In the genomic region with DNA sequence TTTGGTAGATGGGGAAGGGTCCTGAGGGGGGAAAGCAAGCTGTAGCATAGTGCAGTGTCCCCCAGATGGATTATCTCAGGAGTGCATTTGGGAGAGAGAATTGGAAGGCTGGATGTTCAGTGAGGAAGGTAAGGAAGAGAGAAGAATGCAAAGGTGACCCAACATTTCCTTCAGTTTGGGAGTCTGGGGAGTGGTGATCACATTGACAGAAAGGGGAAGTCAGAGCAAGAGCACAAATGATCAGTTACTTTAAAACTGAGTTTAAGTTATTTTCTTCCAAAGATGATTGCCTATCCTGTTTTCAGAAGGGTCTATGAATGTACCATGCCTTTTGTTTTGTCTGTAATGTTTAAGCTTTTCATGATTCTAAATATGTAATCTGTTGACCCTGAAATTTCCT, we compare ENCODE assay signal across 29 cellular contexts. TPM values are rescaled to one million over a fixed set of nuclear protein-coding genes. Genes with fewer than 3 reads are reported as not detected.
DNase-seq lines count a peak whose midpoint lies in the region; ATAC-seq and TF ChIP-seq lines count a peak whose summit lies in the region.
"Had no signal": no experiment of that assay in that cellular context is flagged by ENCODE, and none has a peak within 500 bp of the region (broad histone marks: within the 10 kb centered on the region; RNA-seq: fewer than 3 reads in every experiment).

No MANE protein-coding gene starts in this region.

- H3K36me3 ChIP-seq in GM06990 (ENCODE audit: control insufficient read depth, insufficient read depth, low read length) (no peaks in the 10 kb centered on the region), KMS-11 (ENCODE audit: insufficient read depth) (no peaks in the 10 kb centered on the region), lower lobe of right lung (no peaks in the 10 kb centered on the region)
- H3K36me3 ChIP-seq: gastroesophageal sphincter, HAP-1, right lobe of liver, upper lobe of right lung had no signal

- H3K79me2 ChIP-seq in KMS-11 (ENCODE audit: insufficient read depth, low read depth), result peaks cover 76% of the 10 kb centered on the region; the same call in 1 of the 2 replicates

- no peaks in the 10 kb centered on the region for H4K20me1 ChIP-seq in KMS-11 (ENCODE audit: insufficient read depth)

- H3K4me3 ChIP-seq in GM06990 (replicated peaks; ENCODE audit: low read depth, low read length) (peak overlapping the region; percentile 53), KMS-11 (IDR thresholded peaks at IDR 0.05; ENCODE audit: insufficient read depth, low read depth, low read length) (no peak overlapping the region), lower lobe of right lung (no peak overlapping the region)
- H3K4me3 ChIP-seq: gastroesophageal sphincter, HAP-1, right lobe of liver, SK-N-MC, upper lobe of right lung had no signal

- POLR2A ChIA-PET in activated CD4-positive, alpha-beta T cell treated with anti-CD3 and anti-CD28 coated beads, Interleukin-2, amount 10 ng/mL, durations not matched to agents 7 days and 5 days (lab: Charles Lee), result no interaction called here

- intact Hi-C loops in lower lobe of right lung (cut with DNase I), result no loop called here

- CTCF ChIA-PET in activated CD4-positive, alpha-beta T cell treated with anti-CD3 and anti-CD28 coated beads, Interleukin-2, amount 10 ng/mL, durations not matched to agents 7 days and 5 days (lab: Charles Lee), result interaction anchor here (0.8 kb wide), 1 partner anchor 14 kb away, joined by 3 read pairs; no protein-coding TSS in a partner anchor

- DNase-seq in GM06990 (ENCODE audit: extremely low read depth, insufficient read length) (no peak), SKM-1 (lab: John Stamatoyannopoulos, UW; ENCODE audit: unreplicated experiment) (peak; percentile 6), lower lobe of right lung (no peak), GF-D8 (lab: John Stamatoyannopoulos, UW) (no peak)
- DNase-seq in activated CD4-positive, alpha-beta T cell treated with anti-CD3 and anti-CD28 coated beads, Interleukin-2, amount 10 ng/mL, durations not matched to agents 7 days and 5 days, result no peak
- DNase-seq: activated CD4-positive, alpha-beta T cell treated with anti-CD3 and anti-CD28 coated beads for 4 hours; activated CD8-positive, alpha-beta memory T cell treated with anti-CD3 and anti-CD28 coated beads for 24 hours; activated naive CD4-positive, alpha-beta T cell; CD4-positive, alpha-beta T cell; cerebellar nuclear complex; EL; hypothalamus; immature natural killer cell; mesendoderm; NCI-H2029; NCI-H526; right lobe of liver; stimulated activated CD4-positive, alpha-beta T cell treated with anti-CD3 and anti-CD28 coated beads, Interleukin-4, amount 100 ng/mL, for 1 hour; substantia nigra had no signal

- H3K9ac ChIP-seq in KMS-11, result no peak overlapping the region

- H3K27me3 ChIP-seq in GM06990 (replicated peaks; ENCODE audit: control insufficient read depth, insufficient read depth, low read length) (no peaks in the 10 kb centered on the region), KMS-11 (ENCODE audit: insufficient read depth, low read depth) (no peaks in the 10 kb centered on the region), lower lobe of right lung (ENCODE audit: low read depth) (no peaks in the 10 kb centered on the region)
- H3K27me3 ChIP-seq: gastroesophageal sphincter, right lobe of liver, upper lobe of right lung had no signal

- no peaks in the 10 kb centered on the region for H3K4me1 Mint-ChIP-seq in activated CD4-positive, alpha-beta T cell treated with anti-CD3 and anti-CD28 coated beads, Interleukin-2, amount 10 ng/mL, durations not matched to agents 7 days and 5 days

- no peak overlapping the region for H3K4me3 Mint-ChIP-seq in activated CD4-positive, alpha-beta T cell treated with anti-CD3 and anti-CD28 coated beads, Interleukin-2, amount 10 ng/mL, durations not matched to agents 7 days and 5 days
- H3K4me3 Mint-ChIP-seq: brain; CD4-positive, alpha-beta T cell; T-helper 2 cell treated with Interferon-gamma antibody and Interleukin-4, amounts not matched to agents 5 μg/mL and 100 μg/mL, for 36 hours had no signal

- H3K27ac ChIP-seq in KMS-11 (no peak overlapping the region; the same call in 1 of the 2 replicates), lower lobe of right lung (no peak overlapping the region)
- H3K27ac ChIP-seq: right lobe of liver, RWPE1, SK-N-MC, upper lobe of right lung, VCaP had no signal

- H3K27ac Mint-ChIP-seq in activated CD4-positive, alpha-beta T cell treated with anti-CD3 and anti-CD28 coated beads, Interleukin-2, amount 10 ng/mL, durations not matched to agents 7 days and 5 days, result no peak overlapping the region
- H3K27ac Mint-ChIP-seq: brain; CD4-positive, alpha-beta T cell; T-helper 2 cell treated with Interferon-gamma antibody and Interleukin-4, amounts not matched to agents 5 μg/mL and 100 μg/mL, for 36 hours had no signal

- no peak overlapping the region for H2AFZ ChIP-seq in KMS-11 (ENCODE audit: low read depth)

- H3K27me3 Mint-ChIP-seq in activated CD4-positive, alpha-beta T cell treated with anti-CD3 and anti-CD28 coated beads, Interleukin-2, amount 10 ng/mL, durations not matched to agents 7 days and 5 days, result no peaks in the 10 kb centered on the region
- H3K27me3 Mint-ChIP-seq: brain; CD4-positive, alpha-beta T cell had no signal

- no peaks in the 10 kb centered on the region for H3K9me3 ChIP-seq in lower lobe of right lung
- H3K9me3 ChIP-seq: gastroesophageal sphincter, HAP-1, right lobe of liver, upper lobe of right lung had no signal

- no peaks in the 10 kb centered on the region for H3K36me3 Mint-ChIP-seq in activated CD4-positive, alpha-beta T cell treated with anti-CD3 and anti-CD28 coated beads, Interleukin-2, amount 10 ng/mL, durations not matched to agents 7 days and 5 days (ENCODE audit: low read depth)
- H3K36me3 Mint-ChIP-seq: brain, immature natural killer cell had no signal

- ATAC-seq in lower lobe of right lung (peak; percentile 12 to 45), HG02885 (IDR thresholded peaks at IDR 0.05; ENCODE audit: poor library complexity, unreplicated experiment) (no peak)

- H3K4me1 ChIP-seq in KMS-11 (ENCODE audit: low read depth, poor library complexity, severe bottlenecking), result peaks cover 54% of the 10 kb centered on the region
- peaks cover 19% of the 10 kb centered on the region for H3K4me1 ChIP-seq in lower lobe of right lung
- H3K4me1 ChIP-seq: HAP-1, right lobe of liver, upper lobe of right lung had no signal

- no peaks in the 10 kb centered on the region for H3K9me3 Mint-ChIP-seq in activated CD4-positive, alpha-beta T cell treated with anti-CD3 and anti-CD28 coated beads, Interleukin-2, amount 10 ng/mL, durations not matched to agents 7 days and 5 days
- H3K9me3 Mint-ChIP-seq: brain; CD4-positive, alpha-beta T cell; immature natural killer cell; T-helper 2 cell treated with Interferon-gamma antibody and Interleukin-4, amounts not matched to agents 5 μg/mL and 100 μg/mL, for 36 hours had no signal

- TF ChIP-seq CTCF in GM06990 (IDR thresholded peaks at IDR 0.05; ENCODE audit: insufficient read depth, low read length, poor library complexity, severe bottlenecking), result no peak
- no peak for TF ChIP-seq CTCF in KMS-11 (conservative IDR thresholded peaks at IDR 0.05; ENCODE audit: low read depth, low read length)
- no peak for TF ChIP-seq CTCF in lower lobe of right lung (IDR thresholded peaks at IDR 0.05)

- peak overlapping the region; percentile 27; the same call in 1 of the 2 replicates for H3K4me2 ChIP-seq in KMS-11

RNA-seq across cellular contexts. Expression of gene ARHGAP10, which starts 47.6 kb away (rescaled TPM):
- total RNA-seq in lower lobe of right lung, result 26.4 TPM
- total RNA-seq in activated CD4-positive, alpha-beta T cell treated with anti-CD3 and anti-CD28 coated beads, Interleukin-2, amount 10 ng/mL, durations not matched to agents 7 days and 5 days, result 10 to 100 TPM in 1 of 2 experiments, 1 to 10 TPM in 1; 9.4 to 10.7 TPM
